2 cellular contexts compared by ENCODE assay signal in genomic region chr21:46459356-46460112, GRCh38.
TF ChIP-seq lines count a peak whose summit lies in the region.

No MANE protein-coding gene starts in this region.

TF ChIP-seq in A549, 52 proteins besides CTCF, POLR2A, EP300 and RAD21 (continued from another document):
- TF ChIP-seq BCL3 (IDR thresholded peaks at IDR 0.05) (no peak), NFE2L2 (conservative IDR thresholded peaks at IDR 0.05; ENCODE audit: low read length) (no peak), ZNF302 (CRISPR knock-in tag; IDR thresholded peaks at IDR 0.05) (no peak)
- TF ChIP-seq, protein P1, sequence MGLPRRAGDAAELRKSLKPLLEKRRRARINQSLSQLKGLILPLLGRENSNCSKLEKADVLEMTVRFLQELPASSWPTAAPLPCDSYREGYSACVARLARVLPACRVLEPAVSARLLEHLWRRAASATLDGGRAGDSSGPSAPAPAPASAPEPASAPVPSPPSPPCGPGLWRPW (IDR thresholded peaks at IDR 0.05), result no peak

TF ChIP-seq in WTC11, 78 proteins besides CTCF, POLR2A, EP300 and RAD21 (continued from another document):
- TF ChIP-seq, protein P2, sequence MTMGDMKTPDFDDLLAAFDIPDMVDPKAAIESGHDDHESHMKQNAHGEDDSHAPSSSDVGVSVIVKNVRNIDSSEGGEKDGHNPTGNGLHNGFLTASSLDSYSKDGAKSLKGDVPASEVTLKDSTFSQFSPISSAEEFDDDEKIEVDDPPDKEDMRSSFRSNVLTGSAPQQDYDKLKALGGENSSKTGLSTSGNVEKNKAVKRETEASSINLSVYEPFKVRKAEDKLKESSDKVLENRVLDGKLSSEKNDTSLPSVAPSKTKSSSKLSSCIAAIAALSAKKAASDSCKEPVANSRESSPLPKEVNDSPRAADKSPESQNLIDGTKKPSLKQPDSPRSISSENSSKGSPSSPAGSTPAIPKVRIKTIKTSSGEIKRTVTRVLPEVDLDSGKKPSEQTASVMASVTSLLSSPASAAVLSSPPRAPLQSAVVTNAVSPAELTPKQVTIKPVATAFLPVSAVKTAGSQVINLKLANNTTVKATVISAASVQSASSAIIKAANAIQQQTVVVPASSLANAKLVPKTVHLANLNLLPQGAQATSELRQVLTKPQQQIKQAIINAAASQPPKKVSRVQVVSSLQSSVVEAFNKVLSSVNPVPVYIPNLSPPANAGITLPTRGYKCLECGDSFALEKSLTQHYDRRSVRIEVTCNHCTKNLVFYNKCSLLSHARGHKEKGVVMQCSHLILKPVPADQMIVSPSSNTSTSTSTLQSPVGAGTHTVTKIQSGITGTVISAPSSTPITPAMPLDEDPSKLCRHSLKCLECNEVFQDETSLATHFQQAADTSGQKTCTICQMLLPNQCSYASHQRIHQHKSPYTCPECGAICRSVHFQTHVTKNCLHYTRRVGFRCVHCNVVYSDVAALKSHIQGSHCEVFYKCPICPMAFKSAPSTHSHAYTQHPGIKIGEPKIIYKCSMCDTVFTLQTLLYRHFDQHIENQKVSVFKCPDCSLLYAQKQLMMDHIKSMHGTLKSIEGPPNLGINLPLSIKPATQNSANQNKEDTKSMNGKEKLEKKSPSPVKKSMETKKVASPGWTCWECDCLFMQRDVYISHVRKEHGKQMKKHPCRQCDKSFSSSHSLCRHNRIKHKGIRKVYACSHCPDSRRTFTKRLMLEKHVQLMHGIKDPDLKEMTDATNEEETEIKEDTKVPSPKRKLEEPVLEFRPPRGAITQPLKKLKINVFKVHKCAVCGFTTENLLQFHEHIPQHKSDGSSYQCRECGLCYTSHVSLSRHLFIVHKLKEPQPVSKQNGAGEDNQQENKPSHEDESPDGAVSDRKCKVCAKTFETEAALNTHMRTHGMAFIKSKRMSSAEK (CRISPR knock-in tag; IDR thresholded peaks at IDR 0.05; ENCODE audit: borderline replicate concordance), result no peak
- TF ChIP-seq, protein P3, sequence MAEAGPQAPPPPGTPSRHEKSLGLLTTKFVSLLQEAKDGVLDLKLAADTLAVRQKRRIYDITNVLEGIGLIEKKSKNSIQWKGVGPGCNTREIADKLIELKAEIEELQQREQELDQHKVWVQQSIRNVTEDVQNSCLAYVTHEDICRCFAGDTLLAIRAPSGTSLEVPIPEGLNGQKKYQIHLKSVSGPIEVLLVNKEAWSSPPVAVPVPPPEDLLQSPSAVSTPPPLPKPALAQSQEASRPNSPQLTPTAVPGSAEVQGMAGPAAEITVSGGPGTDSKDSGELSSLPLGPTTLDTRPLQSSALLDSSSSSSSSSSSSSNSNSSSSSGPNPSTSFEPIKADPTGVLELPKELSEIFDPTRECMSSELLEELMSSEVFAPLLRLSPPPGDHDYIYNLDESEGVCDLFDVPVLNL (CRISPR knock-in tag; IDR thresholded peaks at IDR 0.05; ENCODE audit: borderline replicate concordance, low read depth), result no peak
- TF ChIP-seq ZNF423 (CRISPR knock-in tag; IDR thresholded peaks at IDR 0.05) (peak; percentile 33; the same call in 1 of the 2 replicates), NFYB (CRISPR knock-in tag; conservative IDR thresholded peaks at IDR 0.05; ENCODE audit: low read depth) (no peak), ZNF317 (CRISPR knock-in tag; IDR thresholded peaks at IDR 0.05; ENCODE audit: borderline replicate concordance, low read depth) (no peak)
TF ChIP-seq in WTC11: peak in this region for 2.
